Comparison of ENCODE assay signal across 17 cellular contexts in genomic region chr15:64476550-64476949, GRCh38. TPM values are rescaled to one million over a fixed set of nuclear protein-coding genes. Genes with fewer than 3 reads are reported as not detected.
DNase-seq lines count a peak whose midpoint lies in the region; ATAC-seq and TF ChIP-seq lines count a peak whose summit lies in the region.
"Had no signal": no experiment of that assay in that cellular context is flagged by ENCODE, and none has a peak within 500 bp of the region (broad histone marks: within the 10 kb centered on the region; RNA-seq: fewer than 3 reads in every experiment).

No MANE protein-coding gene starts in this region.

- no peaks in the 10 kb centered on the region for H3K27me3 ChIP-seq in DND-41 (ENCODE audit: insufficient read depth, low read length, poor library complexity)
- H3K27me3 ChIP-seq: suprapubic skin had no signal

- peak overlapping the region; percentile 5 for H3K27ac Mint-ChIP-seq in activated T-helper 2 cell treated with anti-CD3 and anti-CD28 coated beads, Interferon-gamma antibody, Interleukin-2, Interleukin-4, amounts not matched to agents 10 μg/mL and 5 μg/mL and 100 μg/mL, durations not matched to agents 14 hours and 24 hours and 36 hours
- H3K27ac Mint-ChIP-seq in memory B cell: peak overlapping the region; percentile 11
- H3K27ac Mint-ChIP-seq: activated CD4-positive, alpha-beta memory T cell treated with anti-CD3 and anti-CD28 coated beads for 36 hours had no signal

- no peak overlapping the region for H3K4me3 ChIP-seq in DND-41 (ENCODE audit: low read depth in 1 of 2, low read length in 2 of 2)
- H3K4me3 ChIP-seq: left ventricle myocardium inferior, suprapubic skin had no signal

- no peaks in the 10 kb centered on the region for H3K4me1 ChIP-seq in DND-41 (ENCODE audit: insufficient read depth, low read length)

- no peaks in the 10 kb centered on the region for H3K27me3 Mint-ChIP-seq in activated T-helper 2 cell treated with anti-CD3 and anti-CD28 coated beads, Interferon-gamma antibody, Interleukin-2, Interleukin-4, amounts not matched to agents 10 μg/mL and 5 μg/mL and 100 μg/mL, durations not matched to agents 14 hours and 24 hours and 36 hours (ENCODE audit: low read depth)
- H3K27me3 Mint-ChIP-seq in memory B cell: no peaks in the 10 kb centered on the region
- H3K27me3 Mint-ChIP-seq: activated CD4-positive, alpha-beta memory T cell treated with anti-CD3 and anti-CD28 coated beads for 36 hours had no signal

- peaks cover 66% of the 10 kb centered on the region for H3K79me2 ChIP-seq in DND-41 (ENCODE audit: insufficient read depth, low read length)

- ATAC-seq in DND-41 (ENCODE audit: insufficient read depth, low read depth): no peak
- ATAC-seq in memory B cell (ENCODE audit: low read depth): no peak

- H3K36me3 Mint-ChIP-seq in activated T-helper 2 cell treated with anti-CD3 and anti-CD28 coated beads, Interferon-gamma antibody, Interleukin-2, Interleukin-4, amounts not matched to agents 10 μg/mL and 5 μg/mL and 100 μg/mL, durations not matched to agents 14 hours and 24 hours and 36 hours (ENCODE audit: low read depth): peaks cover 29% of the 10 kb centered on the region
- H3K36me3 Mint-ChIP-seq in memory B cell: peaks cover 6% of the 10 kb centered on the region
- H3K36me3 Mint-ChIP-seq: activated CD4-positive, alpha-beta memory T cell treated with anti-CD3 and anti-CD28 coated beads for 36 hours had no signal

- H2AFZ ChIP-seq in DND-41 (ENCODE audit: low read depth, low read length): no peak overlapping the region

- no peak overlapping the region for H3K9ac ChIP-seq in DND-41 (ENCODE audit: low read depth, low read length)

- intact Hi-C loops in activated T-helper 2 cell treated with anti-CD3 and anti-CD28 coated beads, Interferon-gamma antibody, Interleukin-2, Interleukin-4, amounts not matched to agents 10 μg/mL and 5 μg/mL and 100 μg/mL, durations not matched to agents 14 hours and 24 hours and 36 hours (cut with micrococcal nuclease): no loop called here

- TF ChIP-seq POLR2A in erythroblast (IDR thresholded peaks at IDR 0.05; ENCODE audit: low read length): no peak

- H4K20me1 ChIP-seq in DND-41 (ENCODE audit: insufficient read depth, low read length): peaks cover 9% of the 10 kb centered on the region

- peaks cover 27% of the 10 kb centered on the region for H3K4me1 Mint-ChIP-seq in activated T-helper 2 cell treated with anti-CD3 and anti-CD28 coated beads, Interferon-gamma antibody, Interleukin-2, Interleukin-4, amounts not matched to agents 10 μg/mL and 5 μg/mL and 100 μg/mL, durations not matched to agents 14 hours and 24 hours and 36 hours (ENCODE audit: low read depth)
- peaks cover 15% of the 10 kb centered on the region for H3K4me1 Mint-ChIP-seq in memory B cell

- DNase-seq in DND-41 (no peak), memory B cell (ENCODE audit: low spot score in 2 of 2) (no peak), NCI-H2107 treated with DMSO at 0.1 percent for 48 hours (lab: John Stamatoyannopoulos, UW; ENCODE audit: unreplicated experiment) (no peak), erythroblast (lab: John Stamatoyannopoulos, UW) (no peak), NCI-H1092 (lab: John Stamatoyannopoulos, UW) (no peak), NCI-H1105 (lab: John Stamatoyannopoulos, UW) (no peak)
- DNase-seq in activated T-helper 2 cell treated with anti-CD3 and anti-CD28 coated beads, Interferon-gamma antibody, Interleukin-2, Interleukin-4, amounts not matched to agents 10 μg/mL and 5 μg/mL and 100 μg/mL, durations not matched to agents 14 hours and 24 hours and 36 hours (ENCODE audit: low spot score): no peak
- DNase-seq: activated CD4-positive, alpha-beta memory T cell treated with anti-CD3 and anti-CD28 coated beads for 36 hours; activated effector memory CD4-positive, alpha-beta T cell treated with anti-CD3 and anti-CD28 coated beads, Interleukin-2, amount 50 U/mL, for 16 hours; Kasumi-1; left ventricle myocardium inferior; NCI-H1436; NCI-H345; retina; SHP77 had no signal

- H3K9me3 Mint-ChIP-seq in activated T-helper 2 cell treated with anti-CD3 and anti-CD28 coated beads, Interferon-gamma antibody, Interleukin-2, Interleukin-4, amounts not matched to agents 10 μg/mL and 5 μg/mL and 100 μg/mL, durations not matched to agents 14 hours and 24 hours and 36 hours: no peaks in the 10 kb centered on the region
- no peaks in the 10 kb centered on the region for H3K9me3 Mint-ChIP-seq in memory B cell
- H3K9me3 Mint-ChIP-seq: activated CD4-positive, alpha-beta memory T cell treated with anti-CD3 and anti-CD28 coated beads for 36 hours had no signal

- no peak overlapping the region for H3K4me3 Mint-ChIP-seq in activated T-helper 2 cell treated with anti-CD3 and anti-CD28 coated beads, Interferon-gamma antibody, Interleukin-2, Interleukin-4, amounts not matched to agents 10 μg/mL and 5 μg/mL and 100 μg/mL, durations not matched to agents 14 hours and 24 hours and 36 hours (ENCODE audit: low read depth)
- H3K4me3 Mint-ChIP-seq in memory B cell: no peak overlapping the region
- H3K4me3 Mint-ChIP-seq: activated CD4-positive, alpha-beta memory T cell treated with anti-CD3 and anti-CD28 coated beads for 36 hours had no signal

- TF ChIP-seq CTCF in 22Rv1 (IDR thresholded peaks at IDR 0.05) (no peak), DND-41 (IDR thresholded peaks at IDR 0.05; ENCODE audit: borderline replicate concordance, extremely low read depth, low read length, poor library complexity, severe bottlenecking) (no peak)

- no peak overlapping the region for H3K4me2 ChIP-seq in DND-41 (ENCODE audit: insufficient read depth, low read length)

- H3K9me3 ChIP-seq in DND-41 (ENCODE audit: insufficient read depth, low read length, severe bottlenecking): no peaks in the 10 kb centered on the region
- H3K9me3 ChIP-seq: left ventricle myocardium inferior, suprapubic skin had no signal

- 0 out of 2 replicates have a peak overlapping the region, but pooled peaks have one; percentile 20 for H3K27ac ChIP-seq in 22Rv1
- H3K27ac ChIP-seq in DND-41 (ENCODE audit: low read length): peak overlapping the region; percentile 40; the same call in 1 of the 2 replicates
- H3K27ac ChIP-seq: left ventricle myocardium inferior, suprapubic skin had no signal

- H3K36me3 ChIP-seq in DND-41 (ENCODE audit: insufficient read depth, low read length): peaks cover 11% of the 10 kb centered on the region
- H3K36me3 ChIP-seq: left ventricle myocardium inferior, suprapubic skin had no signal

RNA-seq across cellular contexts. Expression of gene ZNF609, which starts 16.2 kb away (rescaled TPM):
- 50.9 and 60.2 TPM in 2 replicates for total RNA-seq in activated T-helper 2 cell treated with anti-CD3 and anti-CD28 coated beads, Interferon-gamma antibody, Interleukin-2, Interleukin-4, amounts not matched to agents 10 μg/mL and 5 μg/mL and 100 μg/mL, durations not matched to agents 14 hours and 24 hours and 36 hours
